ENCODE assay signal across 8 cellular contexts in the genomic region with DNA sequence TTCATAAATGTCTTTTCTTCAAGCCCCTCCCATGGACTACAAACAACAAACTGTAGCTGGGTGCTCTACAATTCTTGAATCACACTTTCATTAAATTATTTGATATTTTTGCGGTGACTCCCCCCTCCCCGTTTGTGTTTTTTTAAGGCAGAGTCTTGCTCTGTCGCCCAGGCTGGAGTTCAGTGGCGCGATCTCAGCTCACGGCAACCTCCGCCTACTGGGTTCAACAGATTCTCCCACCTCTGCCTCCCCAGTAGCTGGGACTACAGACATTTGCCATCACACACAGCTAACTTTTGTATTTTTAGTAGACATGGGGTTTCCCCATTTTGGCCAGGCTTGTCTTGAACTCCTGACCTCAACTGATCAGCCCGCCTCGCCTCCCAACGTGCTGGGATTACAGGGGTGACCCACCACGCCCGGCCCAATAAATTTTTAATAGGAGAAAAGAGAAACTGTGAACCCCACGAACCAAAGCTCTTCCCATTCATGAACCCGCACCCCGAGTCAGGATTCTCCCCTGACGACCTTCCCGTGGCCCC. TPM values are rescaled to one million over a fixed set of nuclear protein-coding genes. Genes with fewer than 3 reads are reported as not detected.
A peak's percentile ranks its signal among the peaks of the same experiment; 100 is the strongest.
DNase-seq lines count a peak whose midpoint lies in the region; ATAC-seq, FAIRE-seq and TF ChIP-seq lines count a peak whose summit lies in the region.

No MANE protein-coding gene starts in this region.

- peak overlapping the region; percentile 100 for H3K4me3 Mint-ChIP-seq in IgD-negative memory B cell

- H3K27me3 ChIP-seq in muscle layer of duodenum (ENCODE audit: low read depth, low read length) = no peaks in the 10 kb centered on the region

- peaks cover 28 to 42% (median 31%) of the 10 kb centered on the region in 3 donors for H3K4me1 Mint-ChIP-seq in IgD-negative memory B cell

- H3K27ac ChIP-seq in muscle layer of duodenum (ENCODE audit: low read length) = peak overlapping the region; percentile 96

- no peaks in the 10 kb centered on the region for H3K36me3 Mint-ChIP-seq in IgD-negative memory B cell

- H3K4me3 ChIP-seq in AG09309 (ENCODE audit: control insufficient read depth, low read depth, low read length) = peak overlapping the region; percentile 83
- H3K4me3 ChIP-seq in cardiac fibroblast (replicated peaks in 1 of 2; ENCODE audit: low read depth in 2 of 2, low read length in 2 of 2) = peak overlapping the region; percentile 72 to 84
- peak overlapping the region; percentile 86 to 89 for H3K4me3 ChIP-seq in muscle layer of duodenum (ENCODE audit: low read depth in 1 of 2, low read length in 2 of 2)

- peaks cover 3 to 16% (median 8%) of the 10 kb centered on the region in 3 donors for H3K9me3 Mint-ChIP-seq in IgD-negative memory B cell

- H3K4me1 ChIP-seq in muscle layer of duodenum (ENCODE audit: control insufficient read depth in 1 of 2, insufficient read depth in 2 of 2, low read length in 2 of 2) = peaks cover 0 to 12% of the 10 kb centered on the region in 2 donors

- DNase-seq in AG09309 (ENCODE audit: low read depth) = no peak
- no peak for DNase-seq in cardiac fibroblast (ENCODE audit: low read depth in 2 of 2)
- no peak for DNase-seq in iPS-NIHi11 (ENCODE audit: low spot score)
- DNase-seq in frontal cortex (ENCODE audit: low spot score in 2 of 2) = no peak
- no peak for DNase-seq in NCI-H1694 treated with DMSO at 0.1 percent for 48 hours (lab: John Stamatoyannopoulos, UW)

- FAIRE-seq in frontal cortex (lab: Jason Lieb, UNC) = no peak

- no peak for ATAC-seq in HG03045 (IDR thresholded peaks at IDR 0.05; ENCODE audit: unreplicated experiment)

- H3K27ac Mint-ChIP-seq in IgD-negative memory B cell = peak overlapping the region; percentile 99 to 100 (median 100)

- no peak for TF ChIP-seq CTCF in AG09309 (IDR thresholded peaks at IDR 0.05; ENCODE audit: control insufficient read depth, insufficient read depth, low read depth, low read length, missing control alignments)
- no peak for TF ChIP-seq CTCF in cardiac fibroblast (IDR thresholded peaks at IDR 0.05; ENCODE audit: low read depth, low read length)

- H3K27me3 Mint-ChIP-seq in IgD-negative memory B cell = no peaks in the 10 kb centered on the region

- peaks cover 0 to 3% of the 10 kb centered on the region in 2 donors for H3K36me3 ChIP-seq in muscle layer of duodenum (ENCODE audit: control insufficient read depth in 1 of 2, insufficient read depth in 2 of 2, low read length in 2 of 2)

- no peaks in the 10 kb centered on the region for H3K9me3 ChIP-seq in muscle layer of duodenum (ENCODE audit: control insufficient read depth in 1 of 2, low read length in 2 of 2)

RNA-seq across cellular contexts. Expression of gene ZNF506, which starts 0.7 kb away (rescaled TPM):
- polyA plus RNA-seq in IgD-negative memory B cell = 24.5 TPM
- 57.1 TPM for total RNA-seq in frontal cortex

RNA-seq across cellular contexts. Expression of gene ZNF253, which starts 44.8 kb away (rescaled TPM):
- polyA plus RNA-seq in IgD-negative memory B cell = 11.2 TPM
- total RNA-seq in frontal cortex = 41.2 TPM
